In the genomic region with DNA sequence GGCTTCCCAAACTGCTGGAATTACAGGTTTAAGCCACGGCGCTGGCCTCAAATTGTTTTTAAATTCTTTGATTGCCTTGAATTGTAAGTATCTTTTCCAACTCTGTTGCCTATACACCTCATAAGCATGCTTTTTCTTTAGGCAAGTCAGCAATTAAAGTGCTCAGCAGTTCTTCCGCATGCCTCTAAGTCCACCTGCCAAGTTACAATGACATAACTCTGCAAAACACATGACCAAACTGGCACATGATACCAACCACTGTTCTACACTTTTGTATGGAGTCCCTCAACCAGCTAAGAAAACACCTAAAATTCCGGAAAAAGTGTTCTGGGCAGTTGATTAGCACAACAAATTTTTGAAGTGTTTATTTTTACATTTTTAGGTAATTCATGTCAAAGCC, we compare ENCODE assay signal across 15 cellular contexts. TPM values are rescaled to one million over a fixed set of nuclear protein-coding genes. Genes with fewer than 3 reads are reported as not detected.
DNase-seq lines count a peak whose midpoint lies in the region; ATAC-seq, FAIRE-seq and TF ChIP-seq lines count a peak whose summit lies in the region.
"Had no signal": no experiment of that assay in that cellular context is flagged by ENCODE, and none has a peak within 500 bp of the region (broad histone marks: within the 10 kb centered on the region; RNA-seq: fewer than 3 reads in every experiment).

No MANE protein-coding gene starts in this region.

- dilution Hi-C loops in mammary epithelial cell (cut with HindIII; ENCODE audit: low sequenced_read_pairs) = no loop called here

- TF ChIP-seq RAD21 in HepG2 (CRISPR knock-in tag; IDR thresholded peaks at IDR 0.05) (no peak), SK-N-SH (IDR thresholded peaks at IDR 0.05; ENCODE audit: low read length) (no peak)

- in situ Hi-C loops in mammary epithelial cell (cut with MboI; ENCODE audit: low sequenced_read_pairs in 2 of 2) (no loop called here), HepG2 (cut with HindIII; ENCODE audit: extremely low pct_ligation_motif_present, low pct_unique_long_range_greater_than_20kb) (no loop called here)

- H3K27me3 ChIP-seq in breast epithelium = no peaks in the 10 kb centered on the region
- no peaks in the 10 kb centered on the region for H3K27me3 ChIP-seq in mammary epithelial cell (ENCODE audit: insufficient read depth, low read length)
- no peaks in the 10 kb centered on the region for H3K27me3 ChIP-seq in bronchial epithelial cell (ENCODE audit: control insufficient read depth, insufficient read depth, low read length)
- H3K27me3 ChIP-seq in HepG2 (ENCODE audit: control insufficient read depth in 1 of 2, insufficient read depth in 2 of 2, low read length in 2 of 2) = no peaks in the 10 kb centered on the region
- no peaks in the 10 kb centered on the region for H3K27me3 ChIP-seq in SK-N-SH (ENCODE audit: insufficient read depth)
- H3K27me3 ChIP-seq: upper lobe of left lung had no signal

- no peaks in the 10 kb centered on the region for H3K9me2 ChIP-seq in SK-N-SH

- H2AFZ ChIP-seq in mammary epithelial cell (ENCODE audit: low read depth, low read length) (no peak overlapping the region), HepG2 (ENCODE audit: low read length) (no peak overlapping the region), SK-N-SH (ENCODE audit: low read depth) (no peak overlapping the region)

- TF ChIP-seq CTCF in breast epithelium (IDR thresholded peaks at IDR 0.05) (no peak), mammary epithelial cell (conservative IDR thresholded peaks at IDR 0.05 in 1 of 2, IDR thresholded peaks at IDR 0.05 in 1 of 2; ENCODE audit: extremely low read depth in 1 of 2, insufficient read depth in 1 of 2, low read depth in 1 of 2, low read length in 2 of 2) (no peak), bronchial epithelial cell (IDR thresholded peaks at IDR 0.05; ENCODE audit: insufficient read depth, low read length, severe bottlenecking) (no peak), HepG2 (CRISPR knock-in tag; IDR thresholded peaks at IDR 0.05) (no peak), SK-N-SH (IDR thresholded peaks at IDR 0.05) (no peak)

- no peak overlapping the region for H3K4me2 ChIP-seq in mammary epithelial cell (ENCODE audit: insufficient read depth, low read depth, low read length)
- H3K4me2 ChIP-seq in HepG2 (ENCODE audit: low read depth, low read length) = no peak overlapping the region
- H3K4me2 ChIP-seq in SK-N-SH = no peak overlapping the region

- no peak for TF ChIP-seq POLR2A in breast epithelium (IDR thresholded peaks at IDR 0.05)
- TF ChIP-seq POLR2A in HepG2 (IDR thresholded peaks at IDR 0.05; ENCODE audit: insufficient read depth in 1 of 2, low read depth in 2 of 2, low read length in 2 of 2) = no peak

- no peak for FAIRE-seq in bronchial epithelial cell (lab: Jason Lieb, UNC)
- FAIRE-seq in HepG2 (lab: Jason Lieb, UNC) = no peak

- H3K27ac ChIP-seq in breast epithelium = peak overlapping the region; percentile 44 to 63
- no peak overlapping the region for H3K27ac ChIP-seq in mammary epithelial cell (ENCODE audit: insufficient read depth, low read depth, low read length)
- no peak overlapping the region for H3K27ac ChIP-seq in HepG2 (ENCODE audit: extremely low read length, insufficient read depth, low read length)
- H3K27ac ChIP-seq in SK-N-SH (ENCODE audit: low read depth in 2 of 2, low read length in 1 of 2) = no peak overlapping the region
- H3K27ac ChIP-seq: epithelial cell of prostate had no signal

- H3F3A ChIP-seq in SK-N-SH (replicated peaks; ENCODE audit: insufficient read depth) = no peaks in the 10 kb centered on the region

- H3K36me3 ChIP-seq in breast epithelium (no peaks in the 10 kb centered on the region), mammary epithelial cell (ENCODE audit: insufficient read depth, low read length) (peaks cover 7% of the 10 kb centered on the region), bronchial epithelial cell (ENCODE audit: control insufficient read depth, insufficient read depth, low read length) (peaks cover 15% of the 10 kb centered on the region), HepG2 (replicated peaks in 1 of 2; ENCODE audit: control insufficient read depth in 1 of 2, insufficient read depth in 2 of 2, low read length in 2 of 2) (peaks cover 3 to 24% of the 10 kb centered on the region in 2 experiments; a peak in 4 of 5 replicates), SK-N-SH (replicated peaks in 1 of 2; ENCODE audit: control insufficient read depth in 1 of 2, insufficient read depth in 2 of 2, low read length in 1 of 2) (peaks cover 4 to 27% of the 10 kb centered on the region in 2 experiments)

- POLR2A ChIA-PET in HepG2 (lab: Yijun Ruan, JAX) (interaction anchor here (1.1 to 1.5 kb wide), 2 partner anchors 35 to 51 kb away, joined by 3 to 6 read pairs; a partner anchor contains a TSS), SK-N-SH (lab: Yijun Ruan, JAX) (no interaction called here)

- BruUV-seq in mammary epithelial cell (replicated peaks; lab: Mats Ljungman, UMichigan) = no TSS peak
- BruUV-seq in HepG2 (replicated peaks; lab: Mats Ljungman, UMichigan) = no TSS peak

- H3K9ac ChIP-seq in mammary epithelial cell (ENCODE audit: insufficient read depth, low read length) (no peak overlapping the region), HepG2 (ENCODE audit: insufficient read depth, low read depth, low read length) (no peak overlapping the region), SK-N-SH (no peak overlapping the region)

- TF ChIP-seq EP300 in HepG2 (IDR thresholded peaks at IDR 0.05; ENCODE audit: low read depth in 2 of 2, low read length in 2 of 2) (no peak), HepG2 (CRISPR knock-in tag; IDR thresholded peaks at IDR 0.05; ENCODE audit: borderline replicate concordance) (no peak), SK-N-SH (IDR thresholded peaks at IDR 0.05; ENCODE audit: borderline replicate concordance in 1 of 2, low read depth in 1 of 2, low read length in 1 of 2) (no peak)

- intact Hi-C loops in breast epithelium (cut with DNase I; ENCODE audit: low total_unique reads) = no loop called here
- intact Hi-C loops in mammary epithelial cell (cut with micrococcal nuclease) = no loop called here
- intact Hi-C loops in HepG2 (cut with micrococcal nuclease; ENCODE audit: unreplicated experiment) = no loop called here

- H3K79me2 ChIP-seq in mammary epithelial cell (ENCODE audit: insufficient read depth, low read length) (peaks cover 100% of the 10 kb centered on the region), HepG2 (ENCODE audit: insufficient read depth, low read length) (peaks cover 100% of the 10 kb centered on the region), SK-N-SH (ENCODE audit: insufficient read depth) (peaks cover 100% of the 10 kb centered on the region)

- H4K20me1 ChIP-seq in mammary epithelial cell (ENCODE audit: insufficient read depth, low read length) = peaks cover 17% of the 10 kb centered on the region
- H4K20me1 ChIP-seq in HepG2 (ENCODE audit: insufficient read depth, low read length) = peaks cover 65% of the 10 kb centered on the region
- H4K20me1 ChIP-seq in SK-N-SH (ENCODE audit: insufficient read depth) = peaks cover 92% of the 10 kb centered on the region

- H3K9me3 ChIP-seq in breast epithelium = no peaks in the 10 kb centered on the region
- H3K9me3 ChIP-seq in mammary epithelial cell (replicated peaks; ENCODE audit: insufficient read depth, low read length) = no peaks in the 10 kb centered on the region
- no peaks in the 10 kb centered on the region for H3K9me3 ChIP-seq in HepG2 (ENCODE audit: low read length)
- H3K9me3 ChIP-seq in SK-N-SH = no peaks in the 10 kb centered on the region
- H3K9me3 ChIP-seq: upper lobe of left lung had no signal

- no peak for ATAC-seq in HepG2
- ATAC-seq in GM19467 (IDR thresholded peaks at IDR 0.05; ENCODE audit: unreplicated experiment) = no peak
- no peak for ATAC-seq in HG03045 (IDR thresholded peaks at IDR 0.05; ENCODE audit: unreplicated experiment)
- ATAC-seq: HCT116 had no signal

- no peak overlapping the region for H3K4me3 ChIP-seq in breast epithelium
- H3K4me3 ChIP-seq in mammary epithelial cell (replicated peaks in 1 of 3; ENCODE audit: insufficient read depth in 1 of 3, low read depth in 2 of 3, low read length in 3 of 3) = no peak overlapping the region
- no peak overlapping the region for H3K4me3 ChIP-seq in bronchial epithelial cell (ENCODE audit: low read depth, low read length)
- no peak overlapping the region for H3K4me3 ChIP-seq in HepG2 (replicated peaks in 1 of 3; ENCODE audit: insufficient read depth in 1 of 3, low read depth in 2 of 3, low read length in 3 of 3)
- H3K4me3 ChIP-seq in SK-N-SH (ENCODE audit: low read depth in 2 of 2, low read length in 1 of 2) = no peak overlapping the region
- H3K4me3 ChIP-seq: upper lobe of left lung had no signal

- CTCF ChIA-PET in mammary epithelial cell (lab: Charles Lee; ENCODE audit: low non-redundant PET) = no interaction called here
- CTCF ChIA-PET in HepG2 (lab: Yijun Ruan, JAX; ENCODE audit: low intra/inter-chr PET ratio, low total read pairs) = no interaction called here
- CTCF ChIA-PET in SK-N-SH (lab: Yijun Ruan, JAX) = interaction anchor here (1.1 kb wide), 1 partner anchor 12 kb away, joined by 3 read pairs; no protein-coding TSS in a partner anchor

- 96% methylated on average over 4 of the region's 4 CpGs for WGBS in mammary epithelial cell (ENCODE audit: low coverage, missing lambda C conversion rate)
- 98% methylated on average over 4 of the region's 4 CpGs for WGBS in HepG2 (ENCODE audit: low lambda C conversion rate)
- 100% methylated on average over 4 of the region's 4 CpGs for WGBS in SK-N-SH (ENCODE audit: low lambda C conversion rate)

- DNase-seq in breast epithelium (ENCODE audit: low spot score in 2 of 2) = peak in 1 of 2 donors; percentile 48
- no peak for DNase-seq in mammary epithelial cell
- peak; percentile 41 for DNase-seq in bronchial epithelial cell (ENCODE audit: low read depth)
- no peak for DNase-seq in HepG2 (ENCODE audit: low spot score)
- DNase-seq in T-helper 1 cell = no peak
- no peak for DNase-seq in SK-N-SH
- DNase-seq: cerebellar nuclear complex; NCI-H1092 treated with DMSO at 0.1 percent for 48 hours; NCI-H2171 treated with DMSO at 0.1 percent for 48 hours; stimulated activated CD4-positive, alpha-beta T cell treated with anti-CD3 and anti-CD28 coated beads, Interleukin-4, amount 100 ng/mL, for 4 hours had no signal

- H3K4me1 ChIP-seq in breast epithelium = peaks cover 4 to 11% of the 10 kb centered on the region in 2 donors
- H3K4me1 ChIP-seq in mammary epithelial cell (ENCODE audit: insufficient read depth, low read length) = peaks cover 6% of the 10 kb centered on the region
- peaks cover 67% of the 10 kb centered on the region for H3K4me1 ChIP-seq in HepG2 (ENCODE audit: insufficient read depth, low read length)
- peaks cover 4 to 10% of the 10 kb centered on the region in 2 experiments; a peak in 2 of 4 replicates for H3K4me1 ChIP-seq in SK-N-SH (ENCODE audit: control insufficient read depth in 1 of 2, insufficient read depth in 2 of 2, low read depth in 1 of 2, low read length in 1 of 2)

RNA-seq across cellular contexts. Expression of a gene that starts 5.1 kb away (rescaled TPM):
- total RNA-seq in breast epithelium (10 to 100 TPM; 21.4 to 39.2 (median 23.9) TPM), mammary epithelial cell (100 to 1,000 TPM in 1 of 2 donors, 10 to 100 TPM in 1; 32.8 to 100 TPM), bronchial epithelial cell (44.0 and 53.5 TPM in 2 replicates), HepG2 (2016; rRNA removed; fragmentation: Illumina TruSeq; extraction: Trizol) (192 and 202 TPM in 2 replicates)
- polyA plus RNA-seq in mammary epithelial cell (102 TPM), HepG2 (2011; rRNA removed) (135 and 172 TPM in 2 replicates), SK-N-SH (2012; rRNA removed) (86.9 and 158 TPM in 2 replicates)
- polyA minus RNA-seq in mammary epithelial cell = 27.5 TPM
- 596 and 716 TPM in 2 replicates for total RNA-seq in HepG2 (2016; cell fraction: cytosol; rRNA removed; fragmentation: Illumina TruSeq; extraction: Trizol; ENCODE audit: low read depth)
- total RNA-seq in HepG2 (2016; cell fraction: insoluble cytoplasmic fraction; rRNA removed; fragmentation: Illumina TruSeq; extraction: Trizol) = 185 and 204 TPM in 2 replicates
- total RNA-seq in HepG2 (2016; cell fraction: membrane; rRNA removed; fragmentation: Illumina TruSeq; extraction: Trizol) = 533 and 635 TPM in 2 replicates
- total RNA-seq in HepG2 (2016; cell fraction: nucleus; rRNA removed; fragmentation: Illumina TruSeq; extraction: Trizol) = 56.2 and 79.7 TPM in 2 replicates
- 131 and 145 TPM in 2 replicates for polyA plus RNA-seq in HepG2 (2011; cell fraction: cytosol; rRNA removed)
- polyA plus RNA-seq in HepG2 (2011; cell fraction: nucleus; rRNA removed) = 32.1 and 40.2 TPM in 2 replicates
- polyA plus RNA-seq in HepG2 (2012) = 123 and 145 TPM in 2 replicates
- 941 and 1,125 TPM in 2 replicates for polyA plus RNA-seq in HepG2 (2016; cell fraction: cytosol; fragmentation: Illumina TruSeq; extraction: Trizol; ENCODE audit: low read depth)
- 223 and 229 TPM in 2 replicates for polyA plus RNA-seq in HepG2 (2016; cell fraction: insoluble cytoplasmic fraction; fragmentation: Illumina TruSeq; extraction: Trizol; ENCODE audit: low read depth)
- 563 and 676 TPM in 2 replicates for polyA plus RNA-seq in HepG2 (2016; cell fraction: membrane; fragmentation: Illumina TruSeq; extraction: Trizol; ENCODE audit: low read depth)
- polyA plus RNA-seq in HepG2 (2016; cell fraction: nucleus; fragmentation: Illumina TruSeq; extraction: Trizol; ENCODE audit: insufficient read depth, low read depth) = 165 and 194 TPM in 2 replicates
- polyA minus RNA-seq in HepG2 (2011; rRNA and poly(A)+ RNA removed; ENCODE audit: low replicate concordance) = 36.7 and 86.4 TPM in 2 replicates
- 44.1 and 45.4 TPM in 2 replicates for polyA minus RNA-seq in HepG2 (2011; cell fraction: cytosol; rRNA and poly(A)+ RNA removed)
- polyA minus RNA-seq in HepG2 (2011; cell fraction: nucleus; rRNA and poly(A)+ RNA removed) = 14.9 and 19.2 TPM in 2 replicates
- polyA plus RNA-seq in SK-N-SH (2012; cell fraction: cytosol; rRNA removed) = 140 and 195 TPM in 2 replicates
- polyA plus RNA-seq in SK-N-SH (2012; cell fraction: nucleus; rRNA removed) = 45.0 and 80.6 TPM in 2 replicates

RNA-seq across cellular contexts. Expression of a gene that starts 18.8 kb away (rescaled TPM):
- 10 to 100 TPM; 24.6 to 42.1 (median 38.3) TPM for total RNA-seq in breast epithelium
- total RNA-seq in mammary epithelial cell = 10 to 100 TPM; 14.2 to 33.8 TPM
- 21.0 TPM for polyA plus RNA-seq in mammary epithelial cell
- polyA minus RNA-seq in mammary epithelial cell = 22.9 TPM
- 28.2 and 28.4 TPM in 2 replicates for total RNA-seq in bronchial epithelial cell
- total RNA-seq in HepG2 (2016; rRNA removed; fragmentation: Illumina TruSeq; extraction: Trizol) = 15.3 and 22.6 TPM in 2 replicates
- total RNA-seq in HepG2 (2016; cell fraction: cytosol; rRNA removed; fragmentation: Illumina TruSeq; extraction: Trizol; ENCODE audit: low read depth) = 28.9 and 34.1 TPM in 2 replicates
- total RNA-seq in HepG2 (2016; cell fraction: insoluble cytoplasmic fraction; rRNA removed; fragmentation: Illumina TruSeq; extraction: Trizol) = 13.5 and 21.2 TPM in 2 replicates
- 33.2 and 40.1 TPM in 2 replicates for total RNA-seq in HepG2 (2016; cell fraction: membrane; rRNA removed; fragmentation: Illumina TruSeq; extraction: Trizol)
- total RNA-seq in HepG2 (2016; cell fraction: nucleus; rRNA removed; fragmentation: Illumina TruSeq; extraction: Trizol) = 17.7 and 20.7 TPM in 2 replicates
- polyA plus RNA-seq in HepG2 (2011; rRNA removed) = 41.2 and 45.1 TPM in 2 replicates
- 28.0 and 28.5 TPM in 2 replicates for polyA plus RNA-seq in HepG2 (2011; cell fraction: cytosol; rRNA removed)
- 34.3 and 53.2 TPM in 2 replicates for polyA plus RNA-seq in HepG2 (2011; cell fraction: nucleus; rRNA removed)
- 26.1 and 32.6 TPM in 2 replicates for polyA plus RNA-seq in HepG2 (2012)
- 36.8 and 50.0 TPM in 2 replicates for polyA plus RNA-seq in HepG2 (2016; cell fraction: cytosol; fragmentation: Illumina TruSeq; extraction: Trizol; ENCODE audit: low read depth)
- 17.9 and 18.7 TPM in 2 replicates for polyA plus RNA-seq in HepG2 (2016; cell fraction: insoluble cytoplasmic fraction; fragmentation: Illumina TruSeq; extraction: Trizol; ENCODE audit: low read depth)
- polyA plus RNA-seq in HepG2 (2016; cell fraction: membrane; fragmentation: Illumina TruSeq; extraction: Trizol; ENCODE audit: low read depth) = 33.7 and 42.5 TPM in 2 replicates
- polyA plus RNA-seq in HepG2 (2016; cell fraction: nucleus; fragmentation: Illumina TruSeq; extraction: Trizol; ENCODE audit: insufficient read depth, low read depth) = 68.0 and 69.5 TPM in 2 replicates
- polyA minus RNA-seq in HepG2 (2011; rRNA and poly(A)+ RNA removed; ENCODE audit: low replicate concordance) = 4.1 and 8.6 TPM in 2 replicates
- polyA minus RNA-seq in HepG2 (2011; cell fraction: cytosol; rRNA and poly(A)+ RNA removed) = 5.3 and 7.9 TPM in 2 replicates
- 23.3 and 28.1 TPM in 2 replicates for polyA minus RNA-seq in HepG2 (2011; cell fraction: nucleus; rRNA and poly(A)+ RNA removed)
- polyA plus RNA-seq in SK-N-SH (2012; rRNA removed) = 7.4 and 8.4 TPM in 2 replicates
- 7.3 and 7.6 TPM in 2 replicates for polyA plus RNA-seq in SK-N-SH (2012; cell fraction: cytosol; rRNA removed)
- 14.9 and 16.5 TPM in 2 replicates for polyA plus RNA-seq in SK-N-SH (2012; cell fraction: nucleus; rRNA removed)

RNA-seq across cellular contexts. Expression of a gene that starts 31.8 kb away (rescaled TPM):
- total RNA-seq in breast epithelium (100 to 1,000 TPM in 1 of 3 donors, 10 to 100 TPM in 2; 45.2 to 141 (median 65.9) TPM), mammary epithelial cell (10 to 100 TPM; 40.0 to 42.7 TPM), bronchial epithelial cell (60.6 and 69.4 TPM in 2 replicates), HepG2 (2016; rRNA removed; fragmentation: Illumina TruSeq; extraction: Trizol) (30.3 and 41.9 TPM in 2 replicates)
- polyA plus RNA-seq in mammary epithelial cell (28.8 TPM), HepG2 (2011; rRNA removed) (33.5 and 62.5 TPM in 2 replicates), SK-N-SH (2012; rRNA removed) (14.5 and 14.9 TPM in 2 replicates)
- 40.9 TPM for polyA minus RNA-seq in mammary epithelial cell
- total RNA-seq in HepG2 (2016; cell fraction: cytosol; rRNA removed; fragmentation: Illumina TruSeq; extraction: Trizol; ENCODE audit: low read depth) = 40.5 and 40.6 TPM in 2 replicates
- 29.0 and 42.7 TPM in 2 replicates for total RNA-seq in HepG2 (2016; cell fraction: insoluble cytoplasmic fraction; rRNA removed; fragmentation: Illumina TruSeq; extraction: Trizol)
- total RNA-seq in HepG2 (2016; cell fraction: membrane; rRNA removed; fragmentation: Illumina TruSeq; extraction: Trizol) = 74.6 and 79.6 TPM in 2 replicates
- total RNA-seq in HepG2 (2016; cell fraction: nucleus; rRNA removed; fragmentation: Illumina TruSeq; extraction: Trizol) = 24.3 and 28.3 TPM in 2 replicates
- polyA plus RNA-seq in HepG2 (2011; cell fraction: cytosol; rRNA removed) = 56.8 and 67.4 TPM in 2 replicates
- polyA plus RNA-seq in HepG2 (2011; cell fraction: nucleus; rRNA removed) = 84.2 and 87.0 TPM in 2 replicates
- polyA plus RNA-seq in HepG2 (2012) = 46.8 and 62.2 TPM in 2 replicates
- 45.1 and 50.9 TPM in 2 replicates for polyA plus RNA-seq in HepG2 (2016; cell fraction: cytosol; fragmentation: Illumina TruSeq; extraction: Trizol; ENCODE audit: low read depth)
- 33.6 and 33.8 TPM in 2 replicates for polyA plus RNA-seq in HepG2 (2016; cell fraction: insoluble cytoplasmic fraction; fragmentation: Illumina TruSeq; extraction: Trizol; ENCODE audit: low read depth)
- 69.1 and 69.7 TPM in 2 replicates for polyA plus RNA-seq in HepG2 (2016; cell fraction: membrane; fragmentation: Illumina TruSeq; extraction: Trizol; ENCODE audit: low read depth)
- 43.3 and 46.8 TPM in 2 replicates for polyA plus RNA-seq in HepG2 (2016; cell fraction: nucleus; fragmentation: Illumina TruSeq; extraction: Trizol; ENCODE audit: insufficient read depth, low read depth)
- 19.8 and 109 TPM in 2 replicates for polyA minus RNA-seq in HepG2 (2011; rRNA and poly(A)+ RNA removed; ENCODE audit: low replicate concordance)
- polyA minus RNA-seq in HepG2 (2011; cell fraction: cytosol; rRNA and poly(A)+ RNA removed) = 28.8 and 32.5 TPM in 2 replicates
- polyA minus RNA-seq in HepG2 (2011; cell fraction: nucleus; rRNA and poly(A)+ RNA removed) = 27.0 and 33.3 TPM in 2 replicates
- polyA plus RNA-seq in SK-N-SH (2012; cell fraction: cytosol; rRNA removed) = 6.8 and 12.3 TPM in 2 replicates
- 16.8 and 17.5 TPM in 2 replicates for polyA plus RNA-seq in SK-N-SH (2012; cell fraction: nucleus; rRNA removed)

RNA-seq across cellular contexts. Expression of a gene that starts 51.0 kb away (rescaled TPM):
- total RNA-seq in breast epithelium (10 to 100 TPM; 35.2 to 42.3 (median 40.5) TPM), mammary epithelial cell (10 to 100 TPM; 29.3 to 35.1 TPM), bronchial epithelial cell (30.0 and 43.2 TPM in 2 replicates), HepG2 (2016; rRNA removed; fragmentation: Illumina TruSeq; extraction: Trizol) (42.2 and 42.4 TPM in 2 replicates)
- polyA plus RNA-seq in mammary epithelial cell (34.0 TPM), HepG2 (2011; rRNA removed) (29.7 and 31.7 TPM in 2 replicates), SK-N-SH (2012; rRNA removed) (51.4 and 57.6 TPM in 2 replicates)
- polyA minus RNA-seq in mammary epithelial cell = 57.3 TPM
- total RNA-seq in HepG2 (2016; cell fraction: cytosol; rRNA removed; fragmentation: Illumina TruSeq; extraction: Trizol; ENCODE audit: low read depth) = 13.9 and 16.9 TPM in 2 replicates
- 43.3 and 44.9 TPM in 2 replicates for total RNA-seq in HepG2 (2016; cell fraction: insoluble cytoplasmic fraction; rRNA removed; fragmentation: Illumina TruSeq; extraction: Trizol)
- total RNA-seq in HepG2 (2016; cell fraction: membrane; rRNA removed; fragmentation: Illumina TruSeq; extraction: Trizol) = 22.2 and 22.8 TPM in 2 replicates
- total RNA-seq in HepG2 (2016; cell fraction: nucleus; rRNA removed; fragmentation: Illumina TruSeq; extraction: Trizol) = 31.4 and 38.8 TPM in 2 replicates
- 22.0 and 22.4 TPM in 2 replicates for polyA plus RNA-seq in HepG2 (2011; cell fraction: cytosol; rRNA removed)
- polyA plus RNA-seq in HepG2 (2011; cell fraction: nucleus; rRNA removed) = 40.3 and 51.2 TPM in 2 replicates
- 21.5 and 24.8 TPM in 2 replicates for polyA plus RNA-seq in HepG2 (2012)
- polyA plus RNA-seq in HepG2 (2016; cell fraction: cytosol; fragmentation: Illumina TruSeq; extraction: Trizol; ENCODE audit: low read depth) = 13.2 and 15.2 TPM in 2 replicates
- 42.0 and 44.0 TPM in 2 replicates for polyA plus RNA-seq in HepG2 (2016; cell fraction: insoluble cytoplasmic fraction; fragmentation: Illumina TruSeq; extraction: Trizol; ENCODE audit: low read depth)
- polyA plus RNA-seq in HepG2 (2016; cell fraction: membrane; fragmentation: Illumina TruSeq; extraction: Trizol; ENCODE audit: low read depth) = 18.4 and 18.9 TPM in 2 replicates
- 40.6 and 48.1 TPM in 2 replicates for polyA plus RNA-seq in HepG2 (2016; cell fraction: nucleus; fragmentation: Illumina TruSeq; extraction: Trizol; ENCODE audit: insufficient read depth, low read depth)
- polyA minus RNA-seq in HepG2 (2011; rRNA and poly(A)+ RNA removed; ENCODE audit: low replicate concordance) = 21.7 and 27.6 TPM in 2 replicates
- 9.1 and 9.3 TPM in 2 replicates for polyA minus RNA-seq in HepG2 (2011; cell fraction: cytosol; rRNA and poly(A)+ RNA removed)
- polyA minus RNA-seq in HepG2 (2011; cell fraction: nucleus; rRNA and poly(A)+ RNA removed) = 71.3 and 80.8 TPM in 2 replicates
- polyA plus RNA-seq in SK-N-SH (2012; cell fraction: cytosol; rRNA removed) = 49.3 TPM in 2 replicates
- 87.7 and 88.3 TPM in 2 replicates for polyA plus RNA-seq in SK-N-SH (2012; cell fraction: nucleus; rRNA removed)

Comparison
In these comparisons a context has a peak if more than half of its experiments do, and no peak if none do; other contexts are left out.
1. H3K27ac ChIP-seq: peak in breast epithelium (2 of 2); none in mammary epithelial cell (single experiment), HepG2 (single experiment) and SK-N-SH (0 of 2).